In the genomic region with DNA sequence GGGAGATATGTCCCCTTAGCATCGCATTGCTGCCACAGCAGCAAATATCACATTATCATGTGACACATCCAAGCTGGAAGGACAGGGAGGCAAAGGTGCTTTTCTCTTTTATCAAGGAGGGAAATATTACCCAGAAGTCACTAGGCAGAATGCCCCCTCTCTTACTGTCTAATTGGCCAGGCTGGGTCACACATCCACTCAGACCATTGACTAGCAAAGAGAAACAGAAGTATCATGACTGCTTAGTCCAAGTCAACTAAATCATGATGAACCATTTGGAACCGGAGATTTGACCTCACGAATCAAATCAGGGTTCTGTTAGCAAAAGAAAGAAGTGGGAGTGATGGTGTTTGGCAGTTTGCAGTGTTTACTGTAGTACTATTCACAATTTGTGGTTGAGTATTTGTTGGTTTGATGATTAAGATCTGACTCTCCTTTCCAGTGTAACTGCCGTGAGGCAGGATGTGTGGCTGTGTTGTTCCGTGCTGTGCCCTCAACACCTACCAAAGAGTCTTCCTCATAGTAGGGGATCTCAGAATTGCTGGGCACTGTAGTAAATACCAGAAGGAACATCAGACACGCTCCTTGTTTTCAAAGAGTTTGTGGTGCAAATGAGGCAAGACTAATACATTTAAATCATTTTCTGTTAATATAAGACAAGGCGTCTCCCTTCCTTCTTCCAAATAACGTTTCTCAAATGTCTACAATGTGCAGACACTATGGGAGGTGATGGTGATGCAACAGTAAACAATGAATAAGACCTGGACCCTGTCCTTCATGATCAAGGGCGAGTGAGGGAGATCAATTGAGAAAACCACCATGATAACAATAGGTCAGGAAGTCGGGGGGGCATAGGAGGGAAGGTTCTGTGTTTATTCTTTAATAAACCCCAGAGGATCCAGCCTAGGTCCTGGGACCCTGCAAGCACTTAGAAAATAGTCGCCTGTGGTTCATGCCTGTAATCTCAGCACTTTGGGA, we compare ENCODE assay signal across 15 cellular contexts.
A peak's percentile ranks its signal among the peaks of the same experiment; 100 is the strongest.
DNase-seq lines count a peak whose midpoint lies in the region; ATAC-seq, FAIRE-seq and TF ChIP-seq lines count a peak whose summit lies in the region.
"Had no signal": no experiment of that assay in that cellular context is flagged by ENCODE, and none has a peak within 500 bp of the region (broad histone marks: within the 10 kb centered on the region; RNA-seq: fewer than 3 reads in every experiment).

No MANE protein-coding gene starts in this region.

- FAIRE-seq in HepG2 (lab: Jason Lieb, UNC) (no peak), astrocyte (lab: Jason Lieb, UNC) (no peak)

- H3K36me3 ChIP-seq in HepG2 (replicated peaks in 1 of 2; ENCODE audit: control insufficient read depth in 1 of 2, insufficient read depth in 2 of 2, low read length in 2 of 2) (no peaks in the 10 kb centered on the region), right lobe of liver (no peaks in the 10 kb centered on the region), astrocyte (ENCODE audit: insufficient read depth, low read length) (no peaks in the 10 kb centered on the region), Caco-2 (ENCODE audit: control insufficient read depth, insufficient read depth, low read length) (no peaks in the 10 kb centered on the region)
- H3K36me3 ChIP-seq: WERI-Rb-1 had no signal

- no peak for ATAC-seq in HepG2
- no peak for ATAC-seq in right lobe of liver
- peak in 3 of 4 experiments; percentile 38 to 79 (median 62) for ATAC-seq in T-cell (replicated peaks in 1 of 4)
- no peak for ATAC-seq in GM21576 (IDR thresholded peaks at IDR 0.05; ENCODE audit: unreplicated experiment)
- ATAC-seq: GM23338 had no signal

- no peaks in the 10 kb centered on the region for H4K20me1 ChIP-seq in HepG2 (ENCODE audit: insufficient read depth, low read length)
- H4K20me1 ChIP-seq in astrocyte (ENCODE audit: insufficient read depth, low read length): no peaks in the 10 kb centered on the region

- WGBS in HepG2 (ENCODE audit: low lambda C conversion rate): 18% methylated on average over 11 of the region's 11 CpGs
- 43% methylated on average over 10 of the region's 11 CpGs for WGBS in right lobe of liver (ENCODE audit: insufficient coverage, low coverage, low lambda C conversion rate, missing lambda C conversion rate)

- H3K4me1 Mint-ChIP-seq in T-cell: peaks cover 10 to 12% (median 11%) of the 10 kb centered on the region in 3 donors
- no peaks in the 10 kb centered on the region for H3K4me1 Mint-ChIP-seq in astrocyte (ENCODE audit: low read depth, unreplicated experiment)
- no peaks in the 10 kb centered on the region for H3K4me1 Mint-ChIP-seq in Caco-2 (ENCODE audit: low read depth, unreplicated experiment)

- DNase-seq in HepG2 (ENCODE audit: low spot score): no peak
- no peak for DNase-seq in right lobe of liver
- DNase-seq in T-cell: peak in 2 of 34 experiments; percentile 2 to 8
- peak; percentile 11 for DNase-seq in astrocyte (ENCODE audit: low read depth)
- DNase-seq in stimulated activated CD4-positive, alpha-beta T cell treated with anti-CD3 and anti-CD28 coated beads, TNF-alpha, amount 100 ng/mL, for 24 hours (ENCODE audit: low read depth in 3 of 3): peak in 2 of 3 experiments; percentile 7 to 22
- no peak for DNase-seq in Caco-2
- no peak for DNase-seq in caudate nucleus (lab: John Stamatoyannopoulos, UW)
- DNase-seq: DMS79 treated with DMSO at 0.1 percent for 48 hours, foreskin melanocyte, immature natural killer cell, SK-N-SH, WERI-Rb-1 had no signal

- no peak overlapping the region for H3K4me3 ChIP-seq in HepG2 (replicated peaks in 1 of 3; ENCODE audit: insufficient read depth in 1 of 3, low read depth in 2 of 3, low read length in 3 of 3)
- H3K4me3 ChIP-seq in right lobe of liver: no peak overlapping the region
- H3K4me3 ChIP-seq in astrocyte (ENCODE audit: insufficient read depth, low read depth, low read length): no peak overlapping the region
- H3K4me3 ChIP-seq in Caco-2 (ENCODE audit: low read depth, low read length): no peak overlapping the region
- H3K4me3 ChIP-seq: GM23338 had no signal

- no peak overlapping the region for H3K4me2 ChIP-seq in HepG2 (ENCODE audit: low read depth, low read length)
- peak overlapping the region; percentile 20 for H3K4me2 ChIP-seq in astrocyte (ENCODE audit: low read length)
- H3K4me2 ChIP-seq: GM23338, SK-N-SH had no signal

- TF ChIP-seq EP300 in HepG2 (IDR thresholded peaks at IDR 0.05; ENCODE audit: low read depth in 2 of 2, low read length in 2 of 2) (no peak), HepG2 (CRISPR knock-in tag; IDR thresholded peaks at IDR 0.05; ENCODE audit: borderline replicate concordance) (no peak)

- peak overlapping the region; percentile 10 to 70 for H3K27ac Mint-ChIP-seq in T-cell
- no peak overlapping the region for H3K27ac Mint-ChIP-seq in astrocyte (ENCODE audit: unreplicated experiment)
- no peak overlapping the region for H3K27ac Mint-ChIP-seq in Caco-2 (ENCODE audit: unreplicated experiment)
- H3K27ac Mint-ChIP-seq: GM23338; immature natural killer cell; stimulated activated naive CD8-positive, alpha-beta T cell treated with anti-CD3 and anti-CD28 coated beads, Interleukin-15, Interleukin-2, amounts not matched to agents 100 ng/mL and 50 ng/mL, for 24 hours had no signal

- H3K27me3 ChIP-seq in HepG2 (ENCODE audit: control insufficient read depth in 1 of 2, insufficient read depth in 2 of 2, low read length in 2 of 2) (peaks cover 4 to 30% of the 10 kb centered on the region in 2 experiments; a peak in 3 of 5 replicates), right lobe of liver (no peaks in the 10 kb centered on the region), astrocyte (ENCODE audit: insufficient read depth, low read length) (no peaks in the 10 kb centered on the region), Caco-2 (replicated peaks; ENCODE audit: control insufficient read depth, insufficient read depth, low read length) (no peaks in the 10 kb centered on the region; the same call in none of the 2 replicates)

- no peak for TF ChIP-seq RAD21 in HepG2 (CRISPR knock-in tag; IDR thresholded peaks at IDR 0.05)

- no peak overlapping the region for H3K27ac ChIP-seq in HepG2 (ENCODE audit: extremely low read length, insufficient read depth, low read length)
- no peak overlapping the region for H3K27ac ChIP-seq in right lobe of liver
- no peak overlapping the region for H3K27ac ChIP-seq in astrocyte (ENCODE audit: low read depth, low read length)
- no peak overlapping the region for H3K27ac ChIP-seq in caudate nucleus (ENCODE audit: low read depth, low read length)
- H3K27ac ChIP-seq: WERI-Rb-1 had no signal

- H3K4me1 ChIP-seq in HepG2 (ENCODE audit: insufficient read depth, low read length) (no peaks in the 10 kb centered on the region), right lobe of liver (no peaks in the 10 kb centered on the region), astrocyte (ENCODE audit: insufficient read depth, low read length) (peaks cover 6% of the 10 kb centered on the region), Caco-2 (no peaks in the 10 kb centered on the region)

- TF ChIP-seq CTCF in HepG2 (CRISPR knock-in tag; IDR thresholded peaks at IDR 0.05) (no peak), right lobe of liver (IDR thresholded peaks at IDR 0.05) (no peak), astrocyte (IDR thresholded peaks at IDR 0.05; ENCODE audit: insufficient read depth, low read depth, low read length) (no peak), Caco-2 (IDR thresholded peaks at IDR 0.05; ENCODE audit: insufficient read depth in 1 of 2, low read depth in 1 of 2, low read length in 1 of 2, severe bottlenecking in 1 of 2, unreplicated experiment in 1 of 2) (no peak)

- in situ Hi-C loops in HepG2 (cut with HindIII; ENCODE audit: extremely low pct_ligation_motif_present, low pct_unique_long_range_greater_than_20kb): no loop called here

- H3K4me3 Mint-ChIP-seq in T-cell (peak overlapping the region in 1 of 3 donors; percentile 9), astrocyte (ENCODE audit: unreplicated experiment) (no peak overlapping the region), Caco-2 (ENCODE audit: unreplicated experiment) (no peak overlapping the region)
- H3K4me3 Mint-ChIP-seq: GM23338; stimulated activated naive CD8-positive, alpha-beta T cell treated with anti-CD3 and anti-CD28 coated beads, Interleukin-15, Interleukin-2, amounts not matched to agents 100 ng/mL and 50 ng/mL, for 24 hours had no signal

- H3K9me3 Mint-ChIP-seq in T-cell: peaks cover 0 to 4% (median 0%) of the 10 kb centered on the region in 3 donors
- H3K9me3 Mint-ChIP-seq in astrocyte (ENCODE audit: unreplicated experiment): peaks cover 3% of the 10 kb centered on the region
- H3K9me3 Mint-ChIP-seq in Caco-2 (ENCODE audit: unreplicated experiment): peaks cover 11% of the 10 kb centered on the region
- H3K9me3 Mint-ChIP-seq: GM23338, immature natural killer cell had no signal

- POLR2A ChIA-PET in HepG2 (lab: Yijun Ruan, JAX) (no interaction called here), T-cell (lab: Charles Lee) (no interaction called here), Caco-2 (lab: Charles Lee) (no interaction called here)

- no peak overlapping the region for H3K9ac ChIP-seq in HepG2 (ENCODE audit: insufficient read depth, low read depth, low read length)
- no peak overlapping the region for H3K9ac ChIP-seq in astrocyte (ENCODE audit: low read length)
- H3K9ac ChIP-seq: SK-N-SH had no signal

- no peak overlapping the region for H2AFZ ChIP-seq in HepG2 (ENCODE audit: low read length)
- peak overlapping the region; percentile 5 for H2AFZ ChIP-seq in astrocyte (ENCODE audit: low read depth, low read length)

- H3K36me3 Mint-ChIP-seq in T-cell (no peaks in the 10 kb centered on the region), astrocyte (ENCODE audit: low read depth, unreplicated experiment) (no peaks in the 10 kb centered on the region), Caco-2 (ENCODE audit: insufficient read depth, unreplicated experiment) (no peaks in the 10 kb centered on the region)
- H3K36me3 Mint-ChIP-seq: immature natural killer cell had no signal

- CTCF ChIA-PET in HepG2 (lab: Yijun Ruan, JAX; ENCODE audit: low intra/inter-chr PET ratio, low total read pairs) (no interaction called here), T-cell (lab: Charles Lee) (no interaction called here), Caco-2 (lab: Charles Lee) (no interaction called here)

- BruUV-seq in HepG2 (replicated peaks; lab: Mats Ljungman, UMichigan): no TSS peak
- no TSS peak for BruUV-seq in Caco-2 (replicated peaks; lab: Mats Ljungman, UMichigan)

- H3K27me3 Mint-ChIP-seq in T-cell: no peaks in the 10 kb centered on the region
- H3K27me3 Mint-ChIP-seq in astrocyte (ENCODE audit: low read depth, unreplicated experiment): peaks cover 14% of the 10 kb centered on the region
- peaks cover 17% of the 10 kb centered on the region for H3K27me3 Mint-ChIP-seq in Caco-2 (ENCODE audit: insufficient read depth, unreplicated experiment)
- H3K27me3 Mint-ChIP-seq: stimulated activated naive CD8-positive, alpha-beta T cell treated with anti-CD3 and anti-CD28 coated beads, Interleukin-15, Interleukin-2, amounts not matched to agents 100 ng/mL and 50 ng/mL, for 24 hours had no signal

- no peak for TF ChIP-seq POLR2A in HepG2 (IDR thresholded peaks at IDR 0.05; ENCODE audit: insufficient read depth in 1 of 2, low read depth in 2 of 2, low read length in 2 of 2)
- TF ChIP-seq POLR2A in right lobe of liver (IDR thresholded peaks at IDR 0.05): no peak

- H3K79me2 ChIP-seq in HepG2 (ENCODE audit: insufficient read depth, low read length) (no peaks in the 10 kb centered on the region), astrocyte (ENCODE audit: insufficient read depth, low read length) (no peaks in the 10 kb centered on the region)

- H3K9me3 ChIP-seq in HepG2 (ENCODE audit: low read length): no peaks in the 10 kb centered on the region
- no peaks in the 10 kb centered on the region for H3K9me3 ChIP-seq in right lobe of liver
- no peaks in the 10 kb centered on the region for H3K9me3 ChIP-seq in astrocyte (ENCODE audit: insufficient read depth, low read depth, low read length)
- no peaks in the 10 kb centered on the region for H3K9me3 ChIP-seq in Caco-2
- H3K9me3 ChIP-seq: SK-N-SH had no signal

- intact Hi-C loops in HepG2 (cut with micrococcal nuclease; ENCODE audit: unreplicated experiment) (no loop called here), right lobe of liver (cut with DNase I) (no loop called here), Caco-2 (cut with micrococcal nuclease; ENCODE audit: unreplicated experiment) (no loop called here)

Comparison
In these comparisons a context has a peak if more than half of its experiments do, and no peak if none do; other contexts are left out.
1. ATAC-seq: peak in T-cell (3 of 4); none in HepG2 (single experiment), right lobe of liver (0 of 4) and GM21576 (single experiment).
2. DNase-seq: peak in astrocyte (single experiment) and stimulated activated CD4-positive, alpha-beta T cell treated with anti-CD3 and anti-CD28 coated beads, TNF-alpha, amount 100 ng/mL, for 24 hours (2 of 3); none in HepG2 (single experiment), right lobe of liver (0 of 3), Caco-2 (0 of 2) and caudate nucleus (0 of 61).
3. H3K27ac Mint-ChIP-seq: peak in T-cell (2 of 2); none in astrocyte (single experiment) and Caco-2 (single experiment).